In genomic region chr1:37325509-37326437, GRCh38 we compare ENCODE assay signal across 1 cellular context.
A peak's percentile ranks its signal among the peaks of the same experiment; 100 is the strongest.
TF ChIP-seq lines count a peak whose summit lies in the region.

No MANE protein-coding gene starts in this region.

TF ChIP-seq in HepG2, 621 proteins besides CTCF, POLR2A, EP300 and RAD21:
- peak; percentile 38; the same call in 1 of the 2 replicates for TF ChIP-seq SNAPC2 (CRISPR knock-in tag; IDR thresholded peaks at IDR 0.05)
- no peak for TF ChIP-seq CBX1 (IDR thresholded peaks at IDR 0.05; ENCODE audit: low read depth)
- TF ChIP-seq RARG (CRISPR knock-in tag; IDR thresholded peaks at IDR 0.05; ENCODE audit: low read depth) = no peak
- TF ChIP-seq ZNF564 (CRISPR knock-in tag; IDR thresholded peaks at IDR 0.05) = no peak
- TF ChIP-seq ZFP36L1 (CRISPR knock-in tag; IDR thresholded peaks at IDR 0.05) = no peak
- TF ChIP-seq SNAPC5 (CRISPR knock-in tag; IDR thresholded peaks at IDR 0.05; ENCODE audit: borderline replicate concordance) = 0 out of 2 replicates have a peak, but pooled peaks have one; percentile 46
- TF ChIP-seq SNAPC4 (CRISPR knock-in tag; IDR thresholded peaks at IDR 0.05) = peak; percentile 97
- no peak for TF ChIP-seq JUNB (CRISPR knock-in tag; IDR thresholded peaks at IDR 0.05; ENCODE audit: borderline replicate concordance)
- no peak for TF ChIP-seq ZMYM4 (CRISPR knock-in tag; IDR thresholded peaks at IDR 0.05)
- no peak for TF ChIP-seq SKIL (CRISPR knock-in tag; IDR thresholded peaks at IDR 0.05; ENCODE audit: borderline replicate concordance)
- TF ChIP-seq CREB1 (IDR thresholded peaks at IDR 0.05) = 0 out of 2 replicates have a peak, but pooled peaks have one; percentile 4
- no peak for TF ChIP-seq CREB1 (CRISPR knock-in tag; IDR thresholded peaks at IDR 0.05)
